In genomic region chr9:34413229-34413852, GRCh38 we compare ENCODE assay signal across 9 cellular contexts. TPM values are rescaled to one million over a fixed set of nuclear protein-coding genes. Genes with fewer than 3 reads are reported as not detected.
DNase-seq lines count a peak whose midpoint lies in the region; ATAC-seq and TF ChIP-seq lines count a peak whose summit lies in the region.
"Had no signal": no experiment of that assay in that cellular context is flagged by ENCODE, and none has a peak within 500 bp of the region (broad histone marks: within the 10 kb centered on the region; RNA-seq: fewer than 3 reads in every experiment).

No MANE protein-coding gene starts in this region.

- DNase-seq in NCI-H82 (lab: John Stamatoyannopoulos, UW) (peak; percentile 30), NCI-H82 treated with DMSO at 0.1 percent for 48 hours (lab: John Stamatoyannopoulos, UW; ENCODE audit: unreplicated experiment) (no peak), SW480 (ENCODE audit: low spot score) (peak; percentile 17), foreskin keratinocyte (peak in 1 of 2 donors; percentile 32), NCI-H1092 treated with DMSO at 0.1 percent for 48 hours (lab: John Stamatoyannopoulos, UW) (no peak)
- peak; percentile 10 for DNase-seq in stimulated activated CD4-positive, alpha-beta T cell treated with anti-CD3 and anti-CD28 coated beads, Interleukin-4, amount 100 ng/mL, for 1 hour

- no peak for TF ChIP-seq CTCF in foreskin keratinocyte (conservative IDR thresholded peaks at IDR 0.05)

- no peak overlapping the region for H3K27ac ChIP-seq in foreskin keratinocyte
- H3K27ac ChIP-seq: breast epithelium had no signal

- peak; percentile 57 for ATAC-seq in foreskin keratinocyte
- ATAC-seq in HG03378 (IDR thresholded peaks at IDR 0.05; ENCODE audit: unreplicated experiment) = no peak
- ATAC-seq in GM18517 (IDR thresholded peaks at IDR 0.05; ENCODE audit: unreplicated experiment) = no peak

- no peaks in the 10 kb centered on the region for H3K27me3 ChIP-seq in foreskin keratinocyte
- H3K27me3 ChIP-seq: breast epithelium had no signal

- H3K4me1 ChIP-seq in foreskin keratinocyte = no peaks in the 10 kb centered on the region
- H3K4me1 ChIP-seq: breast epithelium had no signal

RNA-seq across cellular contexts. Expression of gene MYORG, which starts 36.6 kb away (rescaled TPM):
- total RNA-seq in foreskin keratinocyte = 6.5 and 7.7 TPM in 2 replicates
- 2.8 and 4.3 TPM in 2 replicates for polyA plus RNA-seq in foreskin keratinocyte

RNA-seq across cellular contexts. Expression of gene FAM219A, which starts 45.0 kb away (rescaled TPM):
- total RNA-seq in foreskin keratinocyte = 9.4 and 10.6 TPM in 2 replicates
- polyA plus RNA-seq in foreskin keratinocyte = 7.8 and 7.9 TPM in 2 replicates

RNA-seq across cellular contexts. Expression of gene DNAI1, which starts 45.3 kb away (rescaled TPM):
- total RNA-seq in foreskin keratinocyte = not detected in 2 replicates
- polyA plus RNA-seq in foreskin keratinocyte = not detected in 2 replicates

Comparison
In these comparisons a context has a peak if more than half of its experiments do, and no peak if none do; other contexts are left out.
1. DNase-seq: peak in NCI-H82 (single experiment), SW480 (single experiment) and stimulated activated CD4-positive, alpha-beta T cell treated with anti-CD3 and anti-CD28 coated beads, Interleukin-4, amount 100 ng/mL, for 1 hour (single experiment); none in NCI-H82 treated with DMSO at 0.1 percent for 48 hours (single experiment) and NCI-H1092 treated with DMSO at 0.1 percent for 48 hours (single experiment).